Comparison of ENCODE assay signal across 9 cellular contexts in genomic region chr11:128476729-128477128, GRCh38.
A peak's percentile ranks its signal among the peaks of the same experiment; 100 is the strongest.
DNase-seq lines count a peak whose midpoint lies in the region; ATAC-seq and TF ChIP-seq lines count a peak whose summit lies in the region.
"Had no signal": no experiment of that assay in that cellular context is flagged by ENCODE, and none has a peak within 500 bp of the region (broad histone marks: within the 10 kb centered on the region; RNA-seq: fewer than 3 reads in every experiment).

No MANE protein-coding gene starts in this region.

- DNase-seq in LNCaP clone FGC (ENCODE audit: low read depth) (peak; percentile 65), choroid plexus epithelial cell (ENCODE audit: low read depth) (peak; percentile 94), spleen (no peak), Calu3 (no peak), NCI-H345 (lab: John Stamatoyannopoulos, UW) (no peak), NCI-H2227 (lab: John Stamatoyannopoulos, UW; ENCODE audit: unreplicated experiment) (no peak)
- peak; percentile 73 to 74 for DNase-seq in activated CD4-positive, alpha-beta T cell treated with anti-CD3 and anti-CD28 coated beads for 4 hours
- DNase-seq: NCI-H69 had no signal

- no peaks in the 10 kb centered on the region for H3K9me3 Mint-ChIP-seq in Calu3 (ENCODE audit: low read depth, unreplicated experiment)

- BruUV-seq in Calu3 (replicated peaks; lab: Mats Ljungman, UMichigan) = no TSS peak

- H3K4me3 ChIP-seq in LNCaP clone FGC (ENCODE audit: low read depth, low read length) (no peak overlapping the region), choroid plexus epithelial cell (ENCODE audit: low read depth, low read length) (no peak overlapping the region), spleen (peak overlapping the region in 1 of 8 donors; percentile 35)

- no peak for ATAC-seq in HG03025 (IDR thresholded peaks at IDR 0.05; ENCODE audit: low FRiP score, unreplicated experiment)

- H3K27me3 ChIP-seq in spleen (replicated peaks in 1 of 7) = no peaks in the 10 kb centered on the region

- peaks cover 25% of the 10 kb centered on the region for H3K4me1 Mint-ChIP-seq in Calu3 (ENCODE audit: low read depth, unreplicated experiment)

- peak overlapping the region; percentile 57 to 95 (median 86) for H3K27ac ChIP-seq in spleen

- H3K27me3 Mint-ChIP-seq in Calu3 (ENCODE audit: unreplicated experiment) = no peaks in the 10 kb centered on the region

- peaks cover 22% of the 10 kb centered on the region for H3K36me3 Mint-ChIP-seq in Calu3 (ENCODE audit: insufficient read depth, unreplicated experiment)

- TF ChIP-seq CTCF in LNCaP clone FGC (IDR thresholded peaks at IDR 0.05; ENCODE audit: control insufficient read depth, extremely low read depth, insufficient read depth) (no peak), choroid plexus epithelial cell (conservative IDR thresholded peaks at IDR 0.05; ENCODE audit: low read depth, low read length) (no peak), spleen (IDR thresholded peaks at IDR 0.05 in 8 of 11, conservative IDR thresholded peaks at IDR 0.05 in 3 of 11) (no peak), Calu3 (IDR thresholded peaks at IDR 0.05; ENCODE audit: unreplicated experiment) (no peak)

- intact Hi-C loops in spleen (cut with DNase I; ENCODE audit: low total_unique reads) = no loop called here
- intact Hi-C loops in Calu3 (cut with micrococcal nuclease; ENCODE audit: unreplicated experiment) = loop anchor here (10.0 kb wide), 1 partner anchor 302 kb away; no protein-coding TSS in a partner anchor

- CTCF ChIA-PET in Calu3 (lab: Charles Lee) = interaction anchor here (0.6 kb wide), 1 partner anchor 142 kb away, joined by 5 read pairs; no protein-coding TSS in a partner anchor

- H3K36me3 ChIP-seq in spleen = peaks cover 0 to 100% (median 72%) of the 10 kb centered on the region in 6 donors

- no peak overlapping the region for H3K4me3 Mint-ChIP-seq in Calu3 (ENCODE audit: low read depth, unreplicated experiment)

- TF ChIP-seq POLR2A in spleen (IDR thresholded peaks at IDR 0.05) = no peak

- WGBS in spleen, 5 donors = 54 to 76% (median 69%) methylated on average over 7 of the region's 7 CpGs

- no peak overlapping the region for H3K27ac Mint-ChIP-seq in Calu3 (ENCODE audit: unreplicated experiment)

- H3K9me3 ChIP-seq in spleen = no peaks in the 10 kb centered on the region

- peaks cover 92 to 100% (median 98%) of the 10 kb centered on the region in 6 donors for H3K4me1 ChIP-seq in spleen

Comparison
In these comparisons a context has a peak if more than half of its experiments do, and no peak if none do; other contexts are left out.
1. DNase-seq: peak in LNCaP clone FGC (single experiment), activated CD4-positive, alpha-beta T cell treated with anti-CD3 and anti-CD28 coated beads for 4 hours (2 of 2) and choroid plexus epithelial cell (single experiment); none in spleen (single experiment), Calu3 (single experiment), NCI-H345 (single experiment) and NCI-H2227 (single experiment).